In genomic region chr1:56797079-56797685, GRCh38 we compare ENCODE assay signal across 15 cellular contexts. TPM values are rescaled to one million over a fixed set of nuclear protein-coding genes. Genes with fewer than 3 reads are reported as not detected.
DNase-seq lines count a peak whose midpoint lies in the region; ATAC-seq and TF ChIP-seq lines count a peak whose summit lies in the region.
"Had no signal": no experiment of that assay in that cellular context is flagged by ENCODE, and none has a peak within 500 bp of the region (broad histone marks: within the 10 kb centered on the region; RNA-seq: fewer than 3 reads in every experiment).

No MANE protein-coding gene starts in this region.

- no CpG with 5 or more reads among the region's 5 CpGs for WGBS in mesendoderm (ENCODE audit: extremely low coverage, insufficient coverage, low lambda C conversion rate)

- H3K79me1 ChIP-seq in mesendoderm (ENCODE audit: low read length) = no peaks in the 10 kb centered on the region

- H3K4me3 ChIP-seq in mesendoderm (ENCODE audit: low read length) = no peak overlapping the region
- no peak overlapping the region for H3K4me3 ChIP-seq in Karpas-422 (ENCODE audit: low read length)
- H3K4me3 ChIP-seq: uterus had no signal

- H2BK5ac ChIP-seq in mesendoderm (ENCODE audit: low read length) = no peak overlapping the region

- H3K79me2 ChIP-seq in mesendoderm (ENCODE audit: control insufficient read depth, insufficient read depth, low read length) (no peaks in the 10 kb centered on the region), Karpas-422 (ENCODE audit: low read length) (no peaks in the 10 kb centered on the region)

- H3K9ac ChIP-seq in mesendoderm (ENCODE audit: low read length) (no peak overlapping the region), Karpas-422 (ENCODE audit: low read length) (no peak overlapping the region)

- H3K36me3 Mint-ChIP-seq in brain = no peaks in the 10 kb centered on the region
- H3K36me3 Mint-ChIP-seq in activated naive CD4-positive, alpha-beta T cell treated with anti-CD3 and anti-CD28 coated beads, Interleukin-2, amount 10 ng/mL, durations not matched to agents 7 days and 5 days = no peaks in the 10 kb centered on the region

- no peak for ATAC-seq in GM18907 (IDR thresholded peaks at IDR 0.05; ENCODE audit: unreplicated experiment)

- H3K4me2 ChIP-seq in mesendoderm (ENCODE audit: low read length) = no peak overlapping the region
- no peak overlapping the region for H3K4me2 ChIP-seq in Karpas-422 (ENCODE audit: low read depth, low read length, poor library complexity, severe bottlenecking)

- H3K9me3 ChIP-seq in Karpas-422 (ENCODE audit: low read length) = no peaks in the 10 kb centered on the region
- H3K9me3 ChIP-seq: uterus had no signal

- H3K27me3 Mint-ChIP-seq in brain = no peaks in the 10 kb centered on the region
- no peaks in the 10 kb centered on the region for H3K27me3 Mint-ChIP-seq in activated naive CD4-positive, alpha-beta T cell treated with anti-CD3 and anti-CD28 coated beads, Interleukin-2, amount 10 ng/mL, durations not matched to agents 7 days and 5 days
- H3K27me3 Mint-ChIP-seq: activated CD4-positive, alpha-beta T cell treated with anti-CD3 and anti-CD28 coated beads, Interleukin-2, amount 10 ng/mL, durations not matched to agents 24 days and 14 days had no signal

- H3K27ac ChIP-seq in mesendoderm (ENCODE audit: low read depth, low read length) (no peak overlapping the region), Karpas-422 (ENCODE audit: low read length) (no peak overlapping the region)
- H3K27ac ChIP-seq: uterus had no signal

- H3K4ac ChIP-seq in mesendoderm (ENCODE audit: low read depth, low read length) = no peak overlapping the region

- no peaks in the 10 kb centered on the region for H4K20me1 ChIP-seq in Karpas-422 (ENCODE audit: insufficient read depth, low read depth, low read length)

- peak overlapping the region in 4 of 5 experiments; percentile 20 to 65 (median 58) for H3K27ac Mint-ChIP-seq in brain
- no peak overlapping the region for H3K27ac Mint-ChIP-seq in activated naive CD4-positive, alpha-beta T cell treated with anti-CD3 and anti-CD28 coated beads, Interleukin-2, amount 10 ng/mL, durations not matched to agents 7 days and 5 days
- H3K27ac Mint-ChIP-seq: activated CD4-positive, alpha-beta T cell treated with anti-CD3 and anti-CD28 coated beads, Interleukin-2, amount 10 ng/mL, durations not matched to agents 24 days and 14 days had no signal

- H2AK5ac ChIP-seq in mesendoderm (ENCODE audit: low read length) = no peak overlapping the region

- no peak overlapping the region for H2BK15ac ChIP-seq in mesendoderm (replicated peaks; ENCODE audit: low read depth)

- H3K9me2 ChIP-seq in Karpas-422 (replicated peaks; ENCODE audit: insufficient read depth, low read length) = no peaks in the 10 kb centered on the region

- peaks cover 26% of the 10 kb centered on the region for H3K4me1 Mint-ChIP-seq in brain
- H3K4me1 Mint-ChIP-seq in activated naive CD4-positive, alpha-beta T cell treated with anti-CD3 and anti-CD28 coated beads, Interleukin-2, amount 10 ng/mL, durations not matched to agents 7 days and 5 days = no peaks in the 10 kb centered on the region
- H3K4me1 Mint-ChIP-seq: activated CD4-positive, alpha-beta T cell treated with anti-CD3 and anti-CD28 coated beads, Interleukin-2, amount 10 ng/mL, durations not matched to agents 24 days and 14 days had no signal

- H4K8ac ChIP-seq in mesendoderm (ENCODE audit: low read depth, low read length) = no peak overlapping the region

- H3K36me3 ChIP-seq in mesendoderm (ENCODE audit: control insufficient read depth, insufficient read depth, low read length) (no peaks in the 10 kb centered on the region), Karpas-422 (ENCODE audit: insufficient read depth, low read length) (no peaks in the 10 kb centered on the region)
- H3K36me3 ChIP-seq: uterus had no signal

- H3K4me1 ChIP-seq in mesendoderm (ENCODE audit: control insufficient read depth, low read depth, low read length) = peaks cover 11% of the 10 kb centered on the region
- no peaks in the 10 kb centered on the region for H3K4me1 ChIP-seq in Karpas-422 (ENCODE audit: low read length)
- H3K4me1 ChIP-seq: uterus had no signal

- no peak for TF ChIP-seq CTCF in brain (conservative IDR thresholded peaks at IDR 0.05)

- CTCF ChIA-PET in activated naive CD4-positive, alpha-beta T cell treated with anti-CD3 and anti-CD28 coated beads, Interleukin-2, amount 10 ng/mL, durations not matched to agents 7 days and 5 days (lab: Charles Lee) = interaction anchor here (1.2 kb wide), 1 partner anchor 23 kb away, joined by 3 read pairs; no protein-coding TSS in a partner anchor

- peak overlapping the region; percentile 1 for H3K18ac ChIP-seq in mesendoderm (ENCODE audit: low read length)

- no peak overlapping the region for H2AFZ ChIP-seq in Karpas-422 (ENCODE audit: low read length)

- no peak overlapping the region for H3K23ac ChIP-seq in mesendoderm (ENCODE audit: low read length)

- no peak overlapping the region for H3K4me3 Mint-ChIP-seq in brain
- H3K4me3 Mint-ChIP-seq in activated naive CD4-positive, alpha-beta T cell treated with anti-CD3 and anti-CD28 coated beads, Interleukin-2, amount 10 ng/mL, durations not matched to agents 7 days and 5 days = no peak overlapping the region
- H3K4me3 Mint-ChIP-seq: activated CD4-positive, alpha-beta T cell treated with anti-CD3 and anti-CD28 coated beads, Interleukin-2, amount 10 ng/mL, durations not matched to agents 24 days and 14 days had no signal

- H3K27me3 ChIP-seq in mesendoderm (ENCODE audit: insufficient read depth, low read length, poor library complexity) = no peaks in the 10 kb centered on the region
- no peaks in the 10 kb centered on the region for H3K27me3 ChIP-seq in Karpas-422 (ENCODE audit: low read length)
- H3K27me3 ChIP-seq: uterus had no signal

- DNase-seq in Caki2 (ENCODE audit: low read depth) (peak; percentile 48), NCI-H1105 (lab: John Stamatoyannopoulos, UW) (peak; percentile 83), mesendoderm (no peak), dedifferentiated amniotic fluid mesenchymal stem cell (ENCODE audit: extremely low spot score) (no peak), Karpas-422 (no peak)
- no peak for DNase-seq in activated naive CD4-positive, alpha-beta T cell treated with anti-CD3 and anti-CD28 coated beads, Interleukin-2, amount 10 ng/mL, durations not matched to agents 7 days and 5 days
- DNase-seq: activated CD4-positive, alpha-beta T cell treated with anti-CD3 and anti-CD28 coated beads, Interleukin-2, amount 10 ng/mL, durations not matched to agents 24 days and 14 days; amygdala; dermis blood vessel endothelial cell; DND-41; posterior cingulate gyrus; stimulated activated CD4-positive, alpha-beta T cell treated with anti-CD3 and anti-CD28 coated beads, Interleukin-2, amount 100 ng/mL, for 24 hours; uterus had no signal

- H3K9me3 Mint-ChIP-seq in brain = no peaks in the 10 kb centered on the region
- peaks cover 2% of the 10 kb centered on the region for H3K9me3 Mint-ChIP-seq in activated naive CD4-positive, alpha-beta T cell treated with anti-CD3 and anti-CD28 coated beads, Interleukin-2, amount 10 ng/mL, durations not matched to agents 7 days and 5 days
- H3K9me3 Mint-ChIP-seq: activated CD4-positive, alpha-beta T cell treated with anti-CD3 and anti-CD28 coated beads, Interleukin-2, amount 10 ng/mL, durations not matched to agents 24 days and 14 days had no signal

- no peak overlapping the region for H3K56ac ChIP-seq in mesendoderm (ENCODE audit: low read length)

- no peak overlapping the region for H2BK120ac ChIP-seq in mesendoderm (ENCODE audit: low read depth, low read length)

- in situ Hi-C loops in Caki2 (cut with HindIII; ENCODE audit: low pct_unique_long_range_greater_than_20kb, low sequenced_read_pairs) = no loop called here

- H4K5ac ChIP-seq in mesendoderm (ENCODE audit: low read length) = no peak overlapping the region

RNA-seq across cellular contexts. Expression of gene FYB2, which starts 22.0 kb away (rescaled TPM):
- not detected in 2 replicates for total RNA-seq in Caki2 (2014; rRNA removed; shearing (Covaris generic); ENCODE audit: low replicate concordance)
- polyA plus RNA-seq in brain (ENCODE audit: insufficient read depth, low read depth, low replicate concordance) = not detected
- polyA plus RNA-seq in mesendoderm (2013, experiment 1 of 2) = 0.11 TPM
- 0.13 TPM for polyA plus RNA-seq in mesendoderm (2013, experiment 2 of 2)
- total RNA-seq in Karpas-422 (2014; rRNA removed; shearing (Covaris generic); ENCODE audit: low replicate concordance) = not detected in 2 replicates
- total RNA-seq: activated CD4-positive, alpha-beta T cell treated with anti-CD3 and anti-CD28 coated beads, Interleukin-2, amount 10 ng/mL, durations not matched to agents 24 days and 14 days; dermis blood vessel endothelial cell had no signal

RNA-seq across cellular contexts. Expression of gene C8A, which starts 57.4 kb away (rescaled TPM):
- not detected in 2 replicates for total RNA-seq in Caki2 (2014; rRNA removed; shearing (Covaris generic); ENCODE audit: low replicate concordance)
- polyA plus RNA-seq in brain (ENCODE audit: insufficient read depth, low read depth, low replicate concordance) = not detected
- not detected for polyA plus RNA-seq in mesendoderm (2013, experiment 1 of 2)
- not detected for polyA plus RNA-seq in mesendoderm (2013, experiment 2 of 2)
- total RNA-seq in Karpas-422 (2014; rRNA removed; shearing (Covaris generic); ENCODE audit: low replicate concordance) = not detected in 2 replicates
- total RNA-seq: activated CD4-positive, alpha-beta T cell treated with anti-CD3 and anti-CD28 coated beads, Interleukin-2, amount 10 ng/mL, durations not matched to agents 24 days and 14 days; dermis blood vessel endothelial cell; uterus had no signal

Comparison
In these comparisons a context has a peak if more than half of its experiments do, and no peak if none do; other contexts are left out.
1. DNase-seq: peak in Caki2 (single experiment) and NCI-H1105 (single experiment); none in mesendoderm (single experiment), dedifferentiated amniotic fluid mesenchymal stem cell (single experiment), Karpas-422 (single experiment) and activated naive CD4-positive, alpha-beta T cell treated with anti-CD3 and anti-CD28 coated beads, Interleukin-2, amount 10 ng/mL, durations not matched to agents 7 days and 5 days (single experiment).